ENCODE assay signal across 9 cellular contexts in the genomic region with DNA sequence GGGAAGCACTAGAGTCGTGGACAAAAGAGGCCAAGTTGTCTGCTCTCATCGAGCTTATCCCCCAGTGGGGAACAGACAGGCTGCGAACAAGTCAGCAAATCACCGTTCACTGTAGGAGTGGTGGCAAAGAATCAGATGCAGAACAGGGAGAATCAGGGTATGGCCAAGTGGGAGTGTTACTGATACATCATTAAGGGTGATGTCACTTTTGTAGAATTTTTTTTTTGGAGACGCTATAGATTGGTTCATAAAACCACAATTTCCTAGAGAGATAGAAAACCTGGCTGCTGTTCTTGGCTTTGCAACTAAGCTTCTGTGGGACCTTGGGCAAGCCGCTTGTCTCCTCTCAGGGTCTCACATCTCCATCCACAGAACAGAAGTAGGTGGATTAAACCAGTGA. TPM values are rescaled to one million over a fixed set of nuclear protein-coding genes. Genes with fewer than 3 reads are reported as not detected.
"Had no signal": no experiment of that assay in that cellular context is flagged by ENCODE, and none has a peak within 500 bp of the region (broad histone marks: within the 10 kb centered on the region; RNA-seq: fewer than 3 reads in every experiment).

No MANE protein-coding gene starts in this region.

- H3K36me3 Mint-ChIP-seq: naive thymus-derived CD8-positive, alpha-beta T cell had no signal

- H3K4me3 Mint-ChIP-seq: naive thymus-derived CD8-positive, alpha-beta T cell had no signal

- H3K27ac Mint-ChIP-seq: naive thymus-derived CD8-positive, alpha-beta T cell had no signal

- ATAC-seq: naive thymus-derived CD8-positive, alpha-beta T cell had no signal

- H3K9me3 Mint-ChIP-seq: naive thymus-derived CD8-positive, alpha-beta T cell had no signal

- H3K4me3 ChIP-seq: lung had no signal

- DNase-seq: activated naive CD4-positive, alpha-beta T cell treated with anti-CD3 and anti-CD28 coated beads, Interleukin-2, amount 50 U/mL, for 16 hours; activated T-cell treated with anti-CD3 and anti-CD28 coated beads, Interleukin-2, amount 50 U/mL, for 1 hour; amniotic stem cell; glutamatergic neuron; naive thymus-derived CD8-positive, alpha-beta T cell; stimulated activated CD4-positive, alpha-beta T cell treated with anti-CD3 and anti-CD28 coated beads, Interleukin-12 subunit alpha, Interleukin-12 subunit beta, amount 100 ng/mL, for 4 hours; stimulated activated naive CD4-positive, alpha-beta T cell; substantia nigra had no signal

RNA-seq across cellular contexts. Expression of a gene that starts 21.2 kb away (rescaled TPM):
- total RNA-seq: naive thymus-derived CD8-positive, alpha-beta T cell had no signal
- polyA plus RNA-seq: naive thymus-derived CD8-positive, alpha-beta T cell had no signal
